18 cellular contexts compared by ENCODE assay signal in genomic region chr2:159936471-159936870, GRCh38. TPM values are rescaled to one million over a fixed set of nuclear protein-coding genes. Genes with fewer than 3 reads are reported as not detected.
DNase-seq lines count a peak whose midpoint lies in the region; ATAC-seq, FAIRE-seq and TF ChIP-seq lines count a peak whose summit lies in the region.
"Had no signal": no experiment of that assay in that cellular context is flagged by ENCODE, and none has a peak within 500 bp of the region (broad histone marks: within the 10 kb centered on the region; RNA-seq: fewer than 3 reads in every experiment).

No MANE protein-coding gene starts in this region.

- H4K91ac ChIP-seq in H1 (replicated peaks; ENCODE audit: insufficient read length, low read length), result no peak overlapping the region

- no TSS peak for BruUV-seq in A673 (replicated peaks; lab: Mats Ljungman, UMichigan)

- H3K79me2 ChIP-seq in H1 (ENCODE audit: control insufficient read depth in 1 of 2, insufficient read depth in 2 of 2, low read length in 2 of 2), result no peaks in the 10 kb centered on the region

- H3K36me3 ChIP-seq in A673 (ENCODE audit: insufficient read depth, low read length, poor library complexity, severe bottlenecking), result no peaks in the 10 kb centered on the region
- H3K36me3 ChIP-seq in H1 (ENCODE audit: control insufficient read depth in 2 of 4, insufficient read depth in 4 of 4, low read length in 3 of 4), result no peaks in the 10 kb centered on the region
- H3K36me3 ChIP-seq: BLaER1 treated with 17β-estradiol and CSF1 and Interleukin-3, amounts not matched to agents 10 nM and 100 nM; prostate gland had no signal

- H3K79me1 ChIP-seq in H1 (ENCODE audit: low read depth, low read length), result no peaks in the 10 kb centered on the region

- H4K20me1 ChIP-seq in H1 (replicated peaks in 1 of 2; ENCODE audit: control insufficient read depth in 1 of 2, insufficient read depth in 2 of 2, low read length in 2 of 2), result no peaks in the 10 kb centered on the region
- H4K20me1 ChIP-seq: BLaER1 treated with 17β-estradiol and CSF1 and Interleukin-3, amounts not matched to agents 10 nM and 100 nM had no signal

- no peak overlapping the region for H3K27ac ChIP-seq in A673 (ENCODE audit: low read depth, low read length, poor library complexity, severe bottlenecking)
- no peak overlapping the region for H3K27ac ChIP-seq in H1 (ENCODE audit: low read depth, low read length)
- H3K27ac ChIP-seq: BLaER1 treated with 17β-estradiol and CSF1 and Interleukin-3, amounts not matched to agents 10 nM and 100 nM; prostate gland; VCaP had no signal

- no peak overlapping the region for H3K9ac ChIP-seq in H1 (replicated peaks in 1 of 4; ENCODE audit: extremely low read depth in 1 of 4, low read depth in 3 of 4, low read length in 3 of 4)
- H3K9ac ChIP-seq: BLaER1 treated with 17β-estradiol and CSF1 and Interleukin-3, amounts not matched to agents 10 nM and 100 nM had no signal

- TF ChIP-seq RAD21 in H1 (IDR thresholded peaks at IDR 0.05 in 1 of 2, conservative IDR thresholded peaks at IDR 0.05 in 1 of 2; ENCODE audit: low read depth in 2 of 2, low read length in 2 of 2), result no peak

- no peak overlapping the region for H3K4ac ChIP-seq in H1 (replicated peaks; ENCODE audit: insufficient read length, low read depth, low read length)

- H3K4me3 ChIP-seq in A673 (ENCODE audit: low read depth, low read length, poor library complexity, severe bottlenecking) (no peak overlapping the region), NB4 (ENCODE audit: low read depth, low read length) (no peak overlapping the region), H1 (ENCODE audit: extremely low read depth in 1 of 4, insufficient read depth in 2 of 4, low read depth in 3 of 4, low read length in 4 of 4) (no peak overlapping the region)
- H3K4me3 ChIP-seq: BLaER1 treated with 17β-estradiol and CSF1 and Interleukin-3, amounts not matched to agents 10 nM and 100 nM; prostate gland had no signal

- no peak for TF ChIP-seq EP300 in H1 (IDR thresholded peaks at IDR 0.05; ENCODE audit: borderline replicate concordance in 1 of 2, low read depth in 2 of 2, low read length in 2 of 2)

- no peak overlapping the region for H2BK15ac ChIP-seq in H1 (ENCODE audit: low read length)

- no peak for TF ChIP-seq POLR2A in NB4 (IDR thresholded peaks at IDR 0.05; ENCODE audit: extremely low read depth, insufficient read length)
- no peak for TF ChIP-seq POLR2A in H1 (IDR thresholded peaks at IDR 0.05; ENCODE audit: control extremely low read depth in 1 of 2, low read depth in 2 of 2, low read length in 2 of 2)
- TF ChIP-seq POLR2A in GM18505 (IDR thresholded peaks at IDR 0.05; ENCODE audit: borderline replicate concordance, extremely low read depth, insufficient read depth, insufficient read length), result no peak

- no peak overlapping the region for H4K5ac ChIP-seq in H1 (ENCODE audit: insufficient read length, low read depth, low read length)

- H2AK5ac ChIP-seq in H1 (ENCODE audit: low read depth, low read length), result no peak overlapping the region

- POLR2A ChIA-PET in A673 (lab: Charles Lee; ENCODE audit: low non-redundant PET) (no interaction called here), H1 (lab: Charles Lee; ENCODE audit: partially characterized antibody) (no interaction called here)

- H2AFZ ChIP-seq in H1 (ENCODE audit: low read length), result peak overlapping the region; percentile 37; the same call in 1 of the 2 replicates

- H2BK5ac ChIP-seq in H1 (ENCODE audit: low read depth, low read length), result no peak overlapping the region

- FAIRE-seq in H1 (lab: Jason Lieb, UNC), result no peak
- FAIRE-seq: frontal cortex, GM12891 had no signal

- no peak overlapping the region for H2BK12ac ChIP-seq in H1 (ENCODE audit: low read depth, low read length)

- H2BK120ac ChIP-seq in H1 (replicated peaks; ENCODE audit: low read depth, low read length), result no peak overlapping the region

- H3K23me2 ChIP-seq in H1 (ENCODE audit: low read depth, low read length), result no peaks in the 10 kb centered on the region

- intact Hi-C loops in A673 (cut with micrococcal nuclease; ENCODE audit: unreplicated experiment), result no loop called here

- no peak for TF ChIP-seq CTCF in A673 (conservative IDR thresholded peaks at IDR 0.05; ENCODE audit: low read depth, low read length)
- TF ChIP-seq CTCF in NB4 (IDR thresholded peaks at IDR 0.05; ENCODE audit: low read depth, low read length), result no peak
- TF ChIP-seq CTCF in H1 (IDR thresholded peaks at IDR 0.05; ENCODE audit: control extremely low read depth in 1 of 3, insufficient read depth in 1 of 3, low read depth in 1 of 3, low read length in 3 of 3), result no peak

- CTCF ChIA-PET in A673 (lab: Charles Lee) (no interaction called here), H1 (lab: Charles Lee; ENCODE audit: partially characterized antibody) (no interaction called here)

- no peak overlapping the region for H3K56ac ChIP-seq in H1 (replicated peaks; ENCODE audit: insufficient read length, low read depth, low read length)

- H3K27me3 ChIP-seq in A673 (replicated peaks; ENCODE audit: insufficient read depth, low read depth, low read length, poor library complexity), result no peaks in the 10 kb centered on the region
- H3K27me3 ChIP-seq in H1 (replicated peaks in 1 of 4; ENCODE audit: control insufficient read depth in 3 of 4, extremely low read depth in 1 of 4, insufficient read depth in 3 of 4, low read length in 3 of 4), result no peaks in the 10 kb centered on the region
- H3K27me3 ChIP-seq: BLaER1 treated with 17β-estradiol and CSF1 and Interleukin-3, amounts not matched to agents 10 nM and 100 nM had no signal

- H3K23ac ChIP-seq in H1 (ENCODE audit: insufficient read length), result no peak overlapping the region

- ATAC-seq in GM18505 (IDR thresholded peaks at IDR 0.05; ENCODE audit: unreplicated experiment), result no peak
- ATAC-seq in GM21515 (IDR thresholded peaks at IDR 0.05; ENCODE audit: unreplicated experiment), result no peak

- H3K9me3 ChIP-seq in A673 (ENCODE audit: low read depth, low read length, poor library complexity, severe bottlenecking), result no peaks in the 10 kb centered on the region
- no peaks in the 10 kb centered on the region for H3K9me3 ChIP-seq in H1 (ENCODE audit: insufficient read depth in 2 of 2, low read depth in 1 of 2, low read length in 1 of 2)
- H3K9me3 ChIP-seq: prostate gland had no signal

- H4K8ac ChIP-seq in H1 (ENCODE audit: extremely low read depth, insufficient read depth, low read length), result no peak overlapping the region

- H3K4me2 ChIP-seq in H1 (ENCODE audit: insufficient read depth in 1 of 2, low read depth in 2 of 2, low read length in 2 of 2), result no peak overlapping the region
- H3K4me2 ChIP-seq: BLaER1 treated with 17β-estradiol and CSF1 and Interleukin-3, amounts not matched to agents 10 nM and 100 nM had no signal

- peak; percentile 48 for DNase-seq in A673 (ENCODE audit: low spot score)
- DNase-seq in EH (ENCODE audit: low read depth), result peak; percentile 14
- peak; percentile 12 for DNase-seq in NB4 (ENCODE audit: low read depth)
- DNase-seq in H1 (ENCODE audit: low read depth in 1 of 2, low spot score in 2 of 2), result no peak
- DNase-seq in GDM1 (lab: John Stamatoyannopoulos, UW), result no peak
- DNase-seq: activated effector memory CD4-positive, alpha-beta T cell treated with Interleukin-2 at 50 U/mL for 16 hours; aorta; HCEC 1CT; mammary epithelial cell; NCI-H2227 treated with DMSO at 0.1 percent for 48 hours; stimulated activated CD4-positive, alpha-beta T cell treated with anti-CD3 and anti-CD28 coated beads, Interleukin-12 subunit alpha, Interleukin-12 subunit beta, amount 100 ng/mL, for 4 hours had no signal

- no peak overlapping the region; the same call in 1 of the 2 replicates for H3K18ac ChIP-seq in H1 (ENCODE audit: extremely low read depth, low read length)

- H3K4me1 ChIP-seq in A673 (ENCODE audit: insufficient read depth, low read length, poor library complexity, severe bottlenecking), result no peaks in the 10 kb centered on the region
- H3K4me1 ChIP-seq in H1 (replicated peaks in 1 of 4; ENCODE audit: control insufficient read depth in 3 of 4, insufficient read depth in 4 of 4, low read length in 3 of 4), result no peaks in the 10 kb centered on the region
- H3K4me1 ChIP-seq: prostate gland had no signal

- no peak overlapping the region for H2BK20ac ChIP-seq in H1 (ENCODE audit: low read length)

- H3K14ac ChIP-seq in H1 (ENCODE audit: insufficient read length), result no peak overlapping the region

- WGBS in H1 (ENCODE audit: extremely low coverage in 1 of 2, insufficient coverage in 1 of 2, insufficient read length in 1 of 2, insufficient replicate concordance in 2 of 2, low coverage in 1 of 2, low lambda C conversion rate in 2 of 2, missing lambda C conversion rate in 1 of 2), 2 experiments, result 91% methylated on average over 4 of the region's 4 CpGs; no CpG with 5 or more reads in 1 of the 2 experiments

TF ChIP-seq in H1, 55 proteins besides CTCF, POLR2A, EP300 and RAD21 (continues in another document):
- peak; percentile 31; the same call in 1 of the 2 replicates for TF ChIP-seq E2F6 (IDR thresholded peaks at IDR 0.05)
- TF ChIP-seq, protein P1, sequence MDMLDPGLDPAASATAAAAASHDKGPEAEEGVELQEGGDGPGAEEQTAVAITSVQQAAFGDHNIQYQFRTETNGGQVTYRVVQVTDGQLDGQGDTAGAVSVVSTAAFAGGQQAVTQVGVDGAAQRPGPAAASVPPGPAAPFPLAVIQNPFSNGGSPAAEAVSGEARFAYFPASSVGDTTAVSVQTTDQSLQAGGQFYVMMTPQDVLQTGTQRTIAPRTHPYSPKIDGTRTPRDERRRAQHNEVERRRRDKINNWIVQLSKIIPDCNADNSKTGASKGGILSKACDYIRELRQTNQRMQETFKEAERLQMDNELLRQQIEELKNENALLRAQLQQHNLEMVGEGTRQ (IDR thresholded peaks at IDR 0.05; ENCODE audit: low read length), result peak; percentile 80
- no peak for TF ChIP-seq SAP30 (IDR thresholded peaks at IDR 0.05; ENCODE audit: insufficient read depth, insufficient replicate concordance, low read length)

RNA-seq across cellular contexts. Expression of gene LY75, which starts 31.9 kb away (rescaled TPM):
- 0.11 TPM in 1 of 2 replicates, not detected in the other for total RNA-seq in A673 (2021)
- total RNA-seq in H1 (2021; fragmentation: NEBNext Ultra II Directional; extraction: Animal tissue kit (Norgen Biotek cat#: 25700)), result 4.2 and 5.5 TPM in 2 replicates
- polyA plus RNA-seq in H1 (2011; rRNA removed), result 2.7 TPM in 2 replicates
- 2.6 TPM for polyA plus RNA-seq in H1 (2011; cell fraction: cytosol; rRNA removed)
- polyA plus RNA-seq in H1 (2011; cell fraction: nucleus; rRNA removed), result 3.5 TPM
- polyA plus RNA-seq in H1 (2012, experiment 1 of 2), result 1.6 to 2.6 TPM (median 2.3 TPM) in 4 replicates
- polyA plus RNA-seq in H1 (2012, experiment 2 of 2), result 0.20 TPM
- 5.0 TPM for polyA plus RNA-seq in H1 (2013, experiment 1 of 2)
- polyA plus RNA-seq in H1 (2013, experiment 2 of 2), result 4.7 TPM
- polyA minus RNA-seq in H1 (2011; rRNA and poly(A)+ RNA removed), result 6.5 and 8.1 TPM in 2 replicates
- 2.7 TPM for polyA minus RNA-seq in H1 (2011; cell fraction: cytosol; rRNA and poly(A)+ RNA removed)
- 14.5 TPM for polyA minus RNA-seq in H1 (2011; cell fraction: nucleus; rRNA and poly(A)+ RNA removed)

Comparison
In these comparisons a context has a peak if more than half of its experiments do, and no peak if none do; other contexts are left out.
1. DNase-seq: peak in A673 (single experiment), EH (single experiment) and NB4 (single experiment); none in H1 (0 of 2) and GDM1 (single experiment).